ENCODE assay signal across 1 cellular context in the genomic region with DNA sequence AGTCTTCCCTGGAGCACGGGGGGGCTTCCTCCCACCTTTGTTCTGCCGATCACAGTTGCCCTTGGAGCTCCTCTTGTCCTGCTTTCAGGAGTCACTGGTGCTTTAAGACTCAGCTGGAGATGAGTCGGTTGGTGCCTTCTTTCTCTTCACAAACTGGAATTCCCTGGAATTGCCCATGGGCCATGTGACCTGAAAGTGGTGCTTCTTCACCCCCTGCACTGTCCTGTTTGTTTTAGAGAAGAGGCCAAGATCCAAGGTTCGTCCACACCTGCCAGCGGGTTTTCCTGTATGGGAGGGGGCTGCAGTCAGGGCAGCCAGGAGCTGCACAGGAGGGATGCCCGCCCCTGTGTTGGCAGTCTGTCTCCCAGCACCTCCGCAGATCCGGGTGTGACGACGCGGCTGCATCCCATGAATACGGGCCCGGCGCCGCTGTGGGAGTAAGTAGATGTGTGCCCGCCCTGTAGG.
TF ChIP-seq lines count a peak whose summit lies in the region.

No MANE protein-coding gene starts in this region.

TF ChIP-seq in HepG2, 621 proteins besides CTCF, POLR2A, EP300 and RAD21 (continued from another document and continues in another):
- TF ChIP-seq PRMT3 (CRISPR knock-in tag; IDR thresholded peaks at IDR 0.05; ENCODE audit: borderline replicate concordance, low read depth) (no peak), ZNF609 (CRISPR knock-in tag; IDR thresholded peaks at IDR 0.05; ENCODE audit: borderline replicate concordance) (no peak), RBFOX2 (IDR thresholded peaks at IDR 0.05; ENCODE audit: low read depth, low read length) (no peak), XRCC5 (optimal IDR thresholded peaks at IDR 0.05; ENCODE audit: low read length) (peak; percentile 60), CC2D1A (CRISPR knock-in tag; IDR thresholded peaks at IDR 0.05) (no peak), NFE2L2 (IDR thresholded peaks at IDR 0.05; ENCODE audit: low read length) (no peak), THYN1 (CRISPR knock-in tag; IDR thresholded peaks at IDR 0.05; ENCODE audit: borderline replicate concordance, low read depth) (no peak), FOXP1 (IDR thresholded peaks at IDR 0.05) (no peak), FOXP1 (CRISPR knock-in tag; IDR thresholded peaks at IDR 0.05) (no peak), NFATC3 (CRISPR knock-in tag; IDR thresholded peaks at IDR 0.05) (no peak), ATF4 (CRISPR knock-in tag; IDR thresholded peaks at IDR 0.05) (no peak), NKX3-1 (CRISPR knock-in tag; IDR thresholded peaks at IDR 0.05) (0 out of 2 replicates have a peak, but pooled peaks have one; percentile 45), PCBP2 (optimal IDR thresholded peaks at IDR 0.05; ENCODE audit: low read depth, low read length, poor library complexity, severe bottlenecking) (no peak), PRDM15 (CRISPR knock-in tag; IDR thresholded peaks at IDR 0.05) (no peak), SMAD9 (CRISPR knock-in tag; IDR thresholded peaks at IDR 0.05) (no peak), ZNF598 (CRISPR knock-in tag; IDR thresholded peaks at IDR 0.05; ENCODE audit: borderline replicate concordance) (no peak), ZNF713 (CRISPR knock-in tag; IDR thresholded peaks at IDR 0.05) (no peak), HDAC1 (CRISPR knock-in tag; IDR thresholded peaks at IDR 0.05) (peak; percentile 79), ZNF562 (CRISPR knock-in tag; IDR thresholded peaks at IDR 0.05; ENCODE audit: borderline replicate concordance) (no peak), SP4 (CRISPR knock-in tag; IDR thresholded peaks at IDR 0.05) (no peak), SRSF9 (IDR thresholded peaks at IDR 0.05; ENCODE audit: borderline replicate concordance, insufficient read depth, low read depth, low read length, poor library complexity, severe bottlenecking) (no peak), TGIF2 (CRISPR knock-in tag; IDR thresholded peaks at IDR 0.05) (no peak), CEBPZ (IDR thresholded peaks at IDR 0.05; ENCODE audit: low read length) (no peak), ZNF337 (CRISPR knock-in tag; IDR thresholded peaks at IDR 0.05; ENCODE audit: borderline replicate concordance, low read depth) (no peak), ZNF101 (CRISPR knock-in tag; IDR thresholded peaks at IDR 0.05; ENCODE audit: borderline replicate concordance, low read depth) (no peak), SNRNP70 (IDR thresholded peaks at IDR 0.05; ENCODE audit: low read depth, low read length) (no peak), ZFP36L2 (CRISPR knock-in tag; IDR thresholded peaks at IDR 0.05) (no peak), CCDC6 (CRISPR knock-in tag; IDR thresholded peaks at IDR 0.05) (no peak), TAF15 (IDR thresholded peaks at IDR 0.05; ENCODE audit: low read depth, low read length, poor library complexity, severe bottlenecking) (no peak), ATF1 (CRISPR knock-in tag; IDR thresholded peaks at IDR 0.05) (no peak), ZNF280B (CRISPR knock-in tag; IDR thresholded peaks at IDR 0.05; ENCODE audit: borderline replicate concordance) (no peak), ZNF878 (CRISPR knock-in tag; IDR thresholded peaks at IDR 0.05) (no peak), MTF2 (CRISPR knock-in tag; IDR thresholded peaks at IDR 0.05; ENCODE audit: borderline replicate concordance) (no peak)
- TF ChIP-seq, protein P1, sequence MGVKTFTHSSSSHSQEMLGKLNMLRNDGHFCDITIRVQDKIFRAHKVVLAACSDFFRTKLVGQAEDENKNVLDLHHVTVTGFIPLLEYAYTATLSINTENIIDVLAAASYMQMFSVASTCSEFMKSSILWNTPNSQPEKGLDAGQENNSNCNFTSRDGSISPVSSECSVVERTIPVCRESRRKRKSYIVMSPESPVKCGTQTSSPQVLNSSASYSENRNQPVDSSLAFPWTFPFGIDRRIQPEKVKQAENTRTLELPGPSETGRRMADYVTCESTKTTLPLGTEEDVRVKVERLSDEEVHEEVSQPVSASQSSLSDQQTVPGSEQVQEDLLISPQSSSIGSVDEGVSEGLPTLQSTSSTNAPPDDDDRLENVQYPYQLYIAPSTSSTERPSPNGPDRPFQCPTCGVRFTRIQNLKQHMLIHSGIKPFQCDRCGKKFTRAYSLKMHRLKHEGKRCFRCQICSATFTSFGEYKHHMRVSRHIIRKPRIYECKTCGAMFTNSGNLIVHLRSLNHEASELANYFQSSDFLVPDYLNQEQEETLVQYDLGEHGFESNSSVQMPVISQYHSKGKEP (CRISPR knock-in tag; IDR thresholded peaks at IDR 0.05): no peak
- TF ChIP-seq, protein P2, sequence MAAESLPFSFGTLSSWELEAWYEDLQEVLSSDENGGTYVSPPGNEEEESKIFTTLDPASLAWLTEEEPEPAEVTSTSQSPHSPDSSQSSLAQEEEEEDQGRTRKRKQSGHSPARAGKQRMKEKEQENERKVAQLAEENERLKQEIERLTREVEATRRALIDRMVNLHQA (CRISPR knock-in tag; IDR thresholded peaks at IDR 0.05): no peak
- TF ChIP-seq, protein P3, sequence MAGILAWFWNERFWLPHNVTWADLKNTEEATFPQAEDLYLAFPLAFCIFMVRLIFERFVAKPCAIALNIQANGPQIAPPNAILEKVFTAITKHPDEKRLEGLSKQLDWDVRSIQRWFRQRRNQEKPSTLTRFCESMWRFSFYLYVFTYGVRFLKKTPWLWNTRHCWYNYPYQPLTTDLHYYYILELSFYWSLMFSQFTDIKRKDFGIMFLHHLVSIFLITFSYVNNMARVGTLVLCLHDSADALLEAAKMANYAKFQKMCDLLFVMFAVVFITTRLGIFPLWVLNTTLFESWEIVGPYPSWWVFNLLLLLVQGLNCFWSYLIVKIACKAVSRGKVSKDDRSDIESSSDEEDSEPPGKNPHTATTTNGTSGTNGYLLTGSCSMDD (CRISPR knock-in tag; IDR thresholded peaks at IDR 0.05): no peak
- TF ChIP-seq, protein P4, sequence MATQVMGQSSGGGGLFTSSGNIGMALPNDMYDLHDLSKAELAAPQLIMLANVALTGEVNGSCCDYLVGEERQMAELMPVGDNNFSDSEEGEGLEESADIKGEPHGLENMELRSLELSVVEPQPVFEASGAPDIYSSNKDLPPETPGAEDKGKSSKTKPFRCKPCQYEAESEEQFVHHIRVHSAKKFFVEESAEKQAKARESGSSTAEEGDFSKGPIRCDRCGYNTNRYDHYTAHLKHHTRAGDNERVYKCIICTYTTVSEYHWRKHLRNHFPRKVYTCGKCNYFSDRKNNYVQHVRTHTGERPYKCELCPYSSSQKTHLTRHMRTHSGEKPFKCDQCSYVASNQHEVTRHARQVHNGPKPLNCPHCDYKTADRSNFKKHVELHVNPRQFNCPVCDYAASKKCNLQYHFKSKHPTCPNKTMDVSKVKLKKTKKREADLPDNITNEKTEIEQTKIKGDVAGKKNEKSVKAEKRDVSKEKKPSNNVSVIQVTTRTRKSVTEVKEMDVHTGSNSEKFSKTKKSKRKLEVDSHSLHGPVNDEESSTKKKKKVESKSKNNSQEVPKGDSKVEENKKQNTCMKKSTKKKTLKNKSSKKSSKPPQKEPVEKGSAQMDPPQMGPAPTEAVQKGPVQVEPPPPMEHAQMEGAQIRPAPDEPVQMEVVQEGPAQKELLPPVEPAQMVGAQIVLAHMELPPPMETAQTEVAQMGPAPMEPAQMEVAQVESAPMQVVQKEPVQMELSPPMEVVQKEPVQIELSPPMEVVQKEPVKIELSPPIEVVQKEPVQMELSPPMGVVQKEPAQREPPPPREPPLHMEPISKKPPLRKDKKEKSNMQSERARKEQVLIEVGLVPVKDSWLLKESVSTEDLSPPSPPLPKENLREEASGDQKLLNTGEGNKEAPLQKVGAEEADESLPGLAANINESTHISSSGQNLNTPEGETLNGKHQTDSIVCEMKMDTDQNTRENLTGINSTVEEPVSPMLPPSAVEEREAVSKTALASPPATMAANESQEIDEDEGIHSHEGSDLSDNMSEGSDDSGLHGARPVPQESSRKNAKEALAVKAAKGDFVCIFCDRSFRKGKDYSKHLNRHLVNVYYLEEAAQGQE (IDR thresholded peaks at IDR 0.05; ENCODE audit: borderline replicate concordance in 1 of 2, low read depth in 1 of 2, low read length in 2 of 2): no peak
